24 cellular contexts compared by ENCODE assay signal in the genomic region with DNA sequence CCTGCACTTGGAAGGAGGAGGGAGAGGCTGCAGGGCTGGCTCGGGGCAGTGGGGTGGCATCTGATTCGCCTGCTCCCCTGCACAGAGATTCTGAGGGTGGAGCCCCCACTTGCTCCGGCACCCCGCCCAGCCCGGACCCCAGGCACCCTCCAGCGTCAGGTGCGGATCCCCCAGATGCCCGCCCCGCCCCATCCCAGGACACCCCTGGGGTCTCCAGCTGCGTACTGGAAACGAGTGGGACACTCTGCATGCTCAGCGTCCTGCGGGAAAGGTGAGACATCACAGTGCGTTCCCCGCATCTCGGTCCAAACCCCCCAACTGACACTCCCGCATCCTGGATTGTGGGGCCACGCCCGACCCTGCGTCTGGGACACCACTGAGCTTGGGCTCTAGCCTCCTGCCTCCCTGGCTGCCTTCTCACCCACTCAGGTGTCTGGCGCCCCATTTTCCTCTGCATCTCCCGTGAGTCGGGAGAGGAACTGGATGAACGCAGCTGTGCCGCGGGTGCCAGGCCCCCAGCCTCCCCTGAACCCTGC. TPM values are rescaled to one million over a fixed set of nuclear protein-coding genes. Genes with fewer than 3 reads are reported as not detected.
A peak's percentile ranks its signal among the peaks of the same experiment; 100 is the strongest.
DNase-seq lines count a peak whose midpoint lies in the region; ATAC-seq, FAIRE-seq and TF ChIP-seq lines count a peak whose summit lies in the region.
"Had no signal": no experiment of that assay in that cellular context is flagged by ENCODE, and none has a peak within 500 bp of the region (broad histone marks: within the 10 kb centered on the region; RNA-seq: fewer than 3 reads in every experiment).

No MANE protein-coding gene starts in this region.

- H3K9ac ChIP-seq in K562 (ENCODE audit: insufficient read depth in 1 of 2, low read depth in 2 of 2, low read length in 2 of 2), result no peak overlapping the region
- H3K9ac ChIP-seq: BLaER1 had no signal

- no peak overlapping the region for H3K4me3 ChIP-seq in K562
- H3K4me3 ChIP-seq: A549, BLaER1, GM12878, MG63 had no signal

- peaks cover 19% of the 10 kb centered on the region for H4K20me1 ChIP-seq in K562 (replicated peaks; ENCODE audit: control insufficient read depth, insufficient read depth, low read length)

- H3K9me1 ChIP-seq in K562 (ENCODE audit: control insufficient read depth, insufficient read depth, low read length), result no peaks in the 10 kb centered on the region

- CTCF ChIA-PET in K562 (lab: Yijun Ruan, JAX; ENCODE audit: low intra/inter-chr PET ratio), result no interaction called here

- H3K9me3 ChIP-seq in K562 (replicated peaks; ENCODE audit: control insufficient read depth, insufficient read depth, low read depth, low read length), result no peaks in the 10 kb centered on the region
- H3K9me3 ChIP-seq: A549, BLaER1, MG63 had no signal

- BruUV-seq in K562 (replicated peaks; lab: Mats Ljungman, UMichigan), result no TSS peak

- POLR2A ChIA-PET in K562 (lab: Yijun Ruan, JAX), result interaction anchor here (0.7 to 2.7 kb wide), 7 partner anchors 9 to 172 kb away, joined by 3 to 12 read pairs (median 3); a partner anchor contains a TSS

- FAIRE-seq in GM12892 (lab: Jason Lieb, UNC), result no peak
- no peak for FAIRE-seq in K562 (lab: Jason Lieb, UNC)
- FAIRE-seq: A549, GM12878, H54, HTR-8/SVneo had no signal

- no peaks in the 10 kb centered on the region for H3K27me3 ChIP-seq in K562 (ENCODE audit: control insufficient read depth in 2 of 2, insufficient read depth in 2 of 2, low read length in 2 of 2)
- H3K27me3 ChIP-seq: BLaER1, MG63 had no signal

- peaks cover 56% of the 10 kb centered on the region for H3K79me2 ChIP-seq in K562 (ENCODE audit: control insufficient read depth, insufficient read depth, low read length)

- H3K27ac ChIP-seq in K562 (ENCODE audit: extremely low read depth, low read depth, low read length), result no peak overlapping the region
- H3K27ac ChIP-seq: A549, BLaER1 had no signal

- WGBS in K562 (ENCODE audit: insufficient coverage, low coverage, missing lambda C conversion rate), result 88% methylated on average over 14 of the region's 26 CpGs

- TF ChIP-seq POLR2A in GM12892 (IDR thresholded peaks at IDR 0.05; ENCODE audit: low read depth, low read length), result no peak
- TF ChIP-seq POLR2A in K562 (conservative IDR thresholded peaks at IDR 0.05), result no peak
- TF ChIP-seq POLR2A in GM18505 (IDR thresholded peaks at IDR 0.05; ENCODE audit: borderline replicate concordance, extremely low read depth, insufficient read depth, insufficient read length), result no peak

- DNase-seq in GM12892 (ENCODE audit: insufficient read length) (peak; percentile 9), K562 (ENCODE audit: extremely low read depth in 1 of 4, low spot score in 3 of 4) (no peak), islet precursor cell (peak; percentile 37), posterior vena cava (ENCODE audit: low spot score) (peak; percentile 85), SK-N-DZ (ENCODE audit: low spot score) (no peak)
- DNase-seq in central memory CD4-positive, alpha-beta T cell, result no peak
- DNase-seq: DMS53, EL, Kasumi-1, MG63, NCI-H1048, NCI-H1436, NCI-H1930, NCI-H524, NCI-H82, OCI-M1, SHP77 had no signal

- no peak overlapping the region for H3K4me2 ChIP-seq in K562 (ENCODE audit: insufficient read depth, low read length)
- H3K4me2 ChIP-seq: A549, BLaER1 had no signal

- TF ChIP-seq CTCF in K562 (IDR thresholded peaks at IDR 0.05 in 2 of 3, conservative IDR thresholded peaks at IDR 0.05 in 1 of 3; ENCODE audit: insufficient read depth in 2 of 3, low read depth in 1 of 3, low read length in 3 of 3), result no peak

- no peak for TF ChIP-seq EP300 in K562 (IDR thresholded peaks at IDR 0.05; ENCODE audit: low read length)

- in situ Hi-C loops in K562 (cut with MboI), result no loop called here

- ATAC-seq in K562 (no peak), GM18505 (IDR thresholded peaks at IDR 0.05; ENCODE audit: unreplicated experiment) (no peak)
- ATAC-seq: A549, GM12878 had no signal

- peaks cover 83% of the 10 kb centered on the region for H3K36me3 ChIP-seq in K562 (ENCODE audit: control insufficient read depth, insufficient read depth, low read length)
- H3K36me3 ChIP-seq: BLaER1 had no signal

- no peak overlapping the region for H2AFZ ChIP-seq in K562 (ENCODE audit: low read depth, low read length)

- TF ChIP-seq RAD21 in K562 (CRISPR knock-in tag; conservative IDR thresholded peaks at IDR 0.05 in 1 of 2, IDR thresholded peaks at IDR 0.05 in 1 of 2), result no peak

- peaks cover 31 to 85% of the 10 kb centered on the region in 2 experiments for H3K4me1 ChIP-seq in K562 (replicated peaks in 1 of 2; ENCODE audit: control insufficient read depth in 2 of 2, insufficient read depth in 2 of 2, low read length in 2 of 2)

- intact Hi-C loops in K562 (cut with micrococcal nuclease), result no loop called here
- intact Hi-C loops in posterior vena cava (cut with DNase I), result loop anchor here in 1 of 2 donors (10.0 kb wide), 1 partner anchor 92 kb away; no protein-coding TSS in a partner anchor

RNA-seq across cellular contexts. Expression of a gene that starts 7.9 kb away (rescaled TPM):
- 0.49 TPM for polyA plus RNA-seq in GM12892 (2012; ENCODE audit: missing spikeins)
- 795 and 1,508 TPM in 2 replicates for total RNA-seq in K562 (2011; cell fraction: chromatin; rRNA removed; ENCODE audit: low replicate concordance)
- total RNA-seq in K562 (2011; cell fraction: nucleolus; rRNA removed), result 712 and 761 TPM in 2 replicates
- 735 and 822 TPM in 2 replicates for total RNA-seq in K562 (2011; cell fraction: nucleoplasm; rRNA removed)
- 35.6 and 43.6 TPM in 2 replicates for total RNA-seq in K562 (2014; rRNA removed)
- 18.8 and 20.3 TPM in 2 replicates for total RNA-seq in K562 (2014; rRNA removed; fragmentation: Illumina TruSeq; extraction: Trizol)
- 22.8 and 25.5 TPM in 2 replicates for total RNA-seq in K562 (2015; rRNA removed; fragmentation: Illumina TruSeq; extraction: Trizol)
- 163 and 212 TPM in 2 replicates for total RNA-seq in K562 (2021)
- polyA plus RNA-seq in K562 (2011; rRNA removed), result 53.8 and 132 TPM in 2 replicates
- polyA plus RNA-seq in K562 (2011; cell fraction: cytosol; rRNA removed), result 68.7 and 73.2 TPM in 2 replicates
- polyA plus RNA-seq in K562 (2011; cell fraction: nucleus; rRNA removed), result 800 and 1,003 TPM in 2 replicates
- 127 and 192 TPM in 2 replicates for polyA plus RNA-seq in K562 (2012)
- 116 and 156 TPM in 2 replicates for polyA plus RNA-seq in K562 (2014; fragmentation: Illumina TruSeq; extraction: Trizol)
- polyA plus RNA-seq in K562 (2014; fragmentation: Nextera tagmentation; extraction: Ambion mirVana), result 10 to 100 TPM; 12.7 to 14.8 TPM
- polyA plus RNA-seq in K562 (2014; rRNA removed), result 104 and 137 TPM in 2 replicates
- polyA minus RNA-seq in K562 (2011; rRNA and poly(A)+ RNA removed), result 23.6 and 31.1 TPM in 2 replicates
- polyA minus RNA-seq in K562 (2011; cell fraction: cytosol; rRNA and poly(A)+ RNA removed), result 45.7 and 70.1 TPM in 2 replicates
- polyA minus RNA-seq in K562 (2011; cell fraction: nucleus; rRNA and poly(A)+ RNA removed), result 99.2 and 125 TPM in 2 replicates
- total RNA-seq in posterior vena cava, result 10 to 100 TPM; 79.6 to 99.6 TPM
- 0.48 and 1.3 TPM in 2 replicates for polyA plus RNA-seq in SK-N-DZ (2014; cell fraction: cytosol; rRNA removed)
- 2.5 and 6.9 TPM in 2 replicates for polyA plus RNA-seq in SK-N-DZ (2014; cell fraction: nucleus; rRNA removed)

RNA-seq across cellular contexts. Expression of a gene that starts 22.3 kb away (rescaled TPM):
- polyA plus RNA-seq in GM12892 (2012; ENCODE audit: missing spikeins), result 112 TPM
- total RNA-seq in K562 (2011; cell fraction: chromatin; rRNA removed; ENCODE audit: low replicate concordance), result 200 and 281 TPM in 2 replicates
- 147 and 148 TPM in 2 replicates for total RNA-seq in K562 (2011; cell fraction: nucleolus; rRNA removed)
- total RNA-seq in K562 (2011; cell fraction: nucleoplasm; rRNA removed), result 206 and 295 TPM in 2 replicates
- total RNA-seq in K562 (2014; rRNA removed) (129 and 138 TPM in 2 replicates), K562 (2014; rRNA removed; fragmentation: Illumina TruSeq; extraction: Trizol) (153 and 184 TPM in 2 replicates), K562 (2015; rRNA removed; fragmentation: Illumina TruSeq; extraction: Trizol) (109 and 120 TPM in 2 replicates), K562 (2021) (200 and 224 TPM in 2 replicates), posterior vena cava (100 to 1,000 TPM; 210 to 267 TPM)
- polyA plus RNA-seq in K562 (2011; rRNA removed) (144 and 222 TPM in 2 replicates), K562 (2014; fragmentation: Illumina TruSeq; extraction: Trizol) (147 and 158 TPM in 2 replicates), K562 (2014; fragmentation: Nextera tagmentation; extraction: Ambion mirVana) (10 to 100 TPM; 27.1 to 31.0 TPM), K562 (2014; rRNA removed) (131 and 143 TPM in 2 replicates)
- polyA plus RNA-seq in K562 (2011; cell fraction: cytosol; rRNA removed), result 86.7 and 94.2 TPM in 2 replicates
- polyA plus RNA-seq in K562 (2011; cell fraction: nucleus; rRNA removed), result 179 and 244 TPM in 2 replicates
- polyA plus RNA-seq in K562 (2012), result 139 and 140 TPM in 2 replicates
- polyA minus RNA-seq in K562 (2011; rRNA and poly(A)+ RNA removed), result 221 and 238 TPM in 2 replicates
- polyA minus RNA-seq in K562 (2011; cell fraction: cytosol; rRNA and poly(A)+ RNA removed), result 104 and 109 TPM in 2 replicates
- polyA minus RNA-seq in K562 (2011; cell fraction: nucleus; rRNA and poly(A)+ RNA removed), result 141 and 172 TPM in 2 replicates
- 109 and 112 TPM in 2 replicates for polyA plus RNA-seq in SK-N-DZ (2014; cell fraction: cytosol; rRNA removed)
- 116 and 145 TPM in 2 replicates for polyA plus RNA-seq in SK-N-DZ (2014; cell fraction: nucleus; rRNA removed)

RNA-seq across cellular contexts. Expression of a gene that starts 41.6 kb away (rescaled TPM):
- 1.00 TPM for polyA plus RNA-seq in GM12892 (2012; ENCODE audit: missing spikeins)
- 0.95 and 3.3 TPM in 2 replicates for total RNA-seq in K562 (2011; cell fraction: chromatin; rRNA removed; ENCODE audit: low replicate concordance)
- 0.92 and 1.0 TPM in 2 replicates for total RNA-seq in K562 (2011; cell fraction: nucleolus; rRNA removed)
- 1.8 and 2.4 TPM in 2 replicates for total RNA-seq in K562 (2011; cell fraction: nucleoplasm; rRNA removed)
- total RNA-seq in K562 (2014; rRNA removed) (0.33 and 1.8 TPM in 2 replicates), K562 (2014; rRNA removed; fragmentation: Illumina TruSeq; extraction: Trizol) (0.38 TPM in 1 of 2 replicates, not detected in the other), K562 (2015; rRNA removed; fragmentation: Illumina TruSeq; extraction: Trizol) (0.45 TPM in 1 of 2 replicates, not detected in the other), K562 (2021) (0.51 TPM in 1 of 2 replicates, not detected in the other), posterior vena cava (not detected)
- polyA plus RNA-seq in K562 (2011; rRNA removed) (0.15 and 0.53 TPM in 2 replicates), K562 (2014; fragmentation: Illumina TruSeq; extraction: Trizol) (not detected in 2 replicates), K562 (2014; fragmentation: Nextera tagmentation; extraction: Ambion mirVana) (not detected), K562 (2014; rRNA removed) (0.56 and 0.73 TPM in 2 replicates)
- 0.18 and 0.19 TPM in 2 replicates for polyA plus RNA-seq in K562 (2011; cell fraction: cytosol; rRNA removed)
- polyA plus RNA-seq in K562 (2011; cell fraction: nucleus; rRNA removed), result 0.58 and 0.67 TPM in 2 replicates
- polyA plus RNA-seq in K562 (2012), result 0.21 and 0.43 TPM in 2 replicates
- polyA minus RNA-seq in K562 (2011; rRNA and poly(A)+ RNA removed), result 0.63 and 0.72 TPM in 2 replicates
- not detected in 2 replicates for polyA minus RNA-seq in K562 (2011; cell fraction: cytosol; rRNA and poly(A)+ RNA removed)
- 1.1 TPM in 1 of 2 replicates, not detected in the other for polyA minus RNA-seq in K562 (2011; cell fraction: nucleus; rRNA and poly(A)+ RNA removed)
- polyA plus RNA-seq in SK-N-DZ (2014; cell fraction: cytosol; rRNA removed), result 0.58 and 0.60 TPM in 2 replicates
- not detected in 2 replicates for polyA plus RNA-seq in SK-N-DZ (2014; cell fraction: nucleus; rRNA removed)

RNA-seq across cellular contexts. Expression of a gene that starts 49.2 kb away (rescaled TPM):
- polyA plus RNA-seq in GM12892 (2012; ENCODE audit: missing spikeins), result 0.49 TPM
- total RNA-seq in K562 (2011; cell fraction: chromatin; rRNA removed; ENCODE audit: low replicate concordance), result 68.4 and 156 TPM in 2 replicates
- 117 and 147 TPM in 2 replicates for total RNA-seq in K562 (2011; cell fraction: nucleolus; rRNA removed)
- 110 and 118 TPM in 2 replicates for total RNA-seq in K562 (2011; cell fraction: nucleoplasm; rRNA removed)
- total RNA-seq in K562 (2014; rRNA removed) (24.4 and 33.0 TPM in 2 replicates), K562 (2014; rRNA removed; fragmentation: Illumina TruSeq; extraction: Trizol) (10.7 and 11.3 TPM in 2 replicates), K562 (2015; rRNA removed; fragmentation: Illumina TruSeq; extraction: Trizol) (12.8 and 13.6 TPM in 2 replicates), K562 (2021) (30.1 and 39.3 TPM in 2 replicates), posterior vena cava (10 to 100 TPM; 51.9 to 78.0 TPM)
- polyA plus RNA-seq in K562 (2011; rRNA removed) (9.4 and 20.8 TPM in 2 replicates), K562 (2014; fragmentation: Illumina TruSeq; extraction: Trizol) (52.2 and 59.5 TPM in 2 replicates), K562 (2014; fragmentation: Nextera tagmentation; extraction: Ambion mirVana) (1 to 10 TPM; 6.6 to 7.0 TPM), K562 (2014; rRNA removed) (16.3 and 23.9 TPM in 2 replicates)
- polyA plus RNA-seq in K562 (2011; cell fraction: cytosol; rRNA removed), result 13.6 and 30.6 TPM in 2 replicates
- polyA plus RNA-seq in K562 (2011; cell fraction: nucleus; rRNA removed), result 57.5 and 132 TPM in 2 replicates
- polyA plus RNA-seq in K562 (2012), result 50.1 and 67.4 TPM in 2 replicates
- polyA minus RNA-seq in K562 (2011; rRNA and poly(A)+ RNA removed), result 8.1 and 9.4 TPM in 2 replicates
- polyA minus RNA-seq in K562 (2011; cell fraction: cytosol; rRNA and poly(A)+ RNA removed), result 14.9 and 22.9 TPM in 2 replicates
- 8.2 and 14.0 TPM in 2 replicates for polyA minus RNA-seq in K562 (2011; cell fraction: nucleus; rRNA and poly(A)+ RNA removed)
- 1.2 and 1.3 TPM in 2 replicates for polyA plus RNA-seq in SK-N-DZ (2014; cell fraction: cytosol; rRNA removed)
- polyA plus RNA-seq in SK-N-DZ (2014; cell fraction: nucleus; rRNA removed), result 8.0 and 10.6 TPM in 2 replicates
- polyA plus RNA-seq: CD4-positive, alpha-beta memory T cell had no signal

Comparison
In these comparisons a context has a peak if more than half of its experiments do, and no peak if none do; other contexts are left out.
1. DNase-seq: peak in GM12892 (single experiment), islet precursor cell (single experiment) and posterior vena cava (single experiment); none in K562 (0 of 4), SK-N-DZ (single experiment) and central memory CD4-positive, alpha-beta T cell (single experiment).